In the genomic region with DNA sequence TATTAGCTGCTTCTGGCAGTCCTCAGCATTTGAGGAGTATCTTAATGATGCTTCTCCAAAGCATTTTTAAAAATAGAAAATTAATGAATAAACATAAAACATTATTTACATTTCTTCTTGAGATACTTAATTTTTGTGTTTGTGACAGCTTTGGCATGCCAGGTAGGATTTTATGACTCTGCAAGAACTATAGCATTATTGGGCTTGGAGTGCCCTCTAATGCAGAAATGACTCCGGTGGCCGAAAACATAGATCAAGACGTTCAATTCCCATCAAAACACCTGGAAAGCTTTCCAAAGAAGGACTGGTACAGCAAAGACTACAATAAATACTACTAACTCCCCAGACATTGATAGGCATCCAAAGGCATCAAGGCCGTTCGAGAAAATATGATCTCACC, we compare ENCODE assay signal across 30 cellular contexts.
DNase-seq lines count a peak whose midpoint lies in the region; FAIRE-seq and TF ChIP-seq lines count a peak whose summit lies in the region.
"Had no signal": no experiment of that assay in that cellular context is flagged by ENCODE, and none has a peak within 500 bp of the region (broad histone marks: within the 10 kb centered on the region; RNA-seq: fewer than 3 reads in every experiment).

No MANE protein-coding gene starts in this region.

- no peaks in the 10 kb centered on the region for H3K79me1 ChIP-seq in H1 (ENCODE audit: low read depth, low read length)

- no peak overlapping the region for H2BK5ac ChIP-seq in H1 (ENCODE audit: low read depth, low read length)

- no peak overlapping the region for H2BK12ac ChIP-seq in H1 (ENCODE audit: low read depth, low read length)

- H3K4me3 Mint-ChIP-seq in endothelial cell (ENCODE audit: unreplicated experiment) = no peak overlapping the region
- H3K4me3 Mint-ChIP-seq: activated T-helper 17 cell treated with anti-CD3 and anti-CD28 coated beads, Interleukin-2, amount 50 U/mL, for 72 hours; effector memory CD8-positive, alpha-beta T cell; HFFc6; stimulated activated naive CD8-positive, alpha-beta T cell treated with anti-CD3 and anti-CD28 coated beads, Interleukin-15, Interleukin-2, amounts not matched to agents 100 ng/mL and 50 ng/mL, for 24 hours; T-cell had no signal

- no peaks in the 10 kb centered on the region for H4K20me1 ChIP-seq in H1 (replicated peaks in 1 of 2; ENCODE audit: control insufficient read depth in 1 of 2, insufficient read depth in 2 of 2, low read length in 2 of 2)
- H4K20me1 ChIP-seq: BLaER1 had no signal

- no peaks in the 10 kb centered on the region for H3K23me2 ChIP-seq in H1 (ENCODE audit: low read depth, low read length)

- no peak overlapping the region for H2BK15ac ChIP-seq in H1 (ENCODE audit: low read length)

- H3K79me2 ChIP-seq in H1 (ENCODE audit: control insufficient read depth in 1 of 2, insufficient read depth in 2 of 2, low read length in 2 of 2) = no peaks in the 10 kb centered on the region

- no peaks in the 10 kb centered on the region for H3K27me3 ChIP-seq in H1 (replicated peaks in 1 of 4; ENCODE audit: control insufficient read depth in 3 of 4, extremely low read depth in 1 of 4, insufficient read depth in 3 of 4, low read length in 3 of 4)
- H3K27me3 ChIP-seq in transverse colon = no peaks in the 10 kb centered on the region
- H3K27me3 ChIP-seq: BLaER1, esophagus muscularis mucosa, gastroesophageal sphincter, left lung had no signal

- no peak overlapping the region for H4K5ac ChIP-seq in H1 (ENCODE audit: insufficient read length, low read depth, low read length)

- H3K18ac ChIP-seq in H1 (ENCODE audit: extremely low read depth, low read length) = no peak overlapping the region

- H3K4ac ChIP-seq in H1 (replicated peaks; ENCODE audit: insufficient read length, low read depth, low read length) = no peak overlapping the region

- POLR2A ChIA-PET in H1 (lab: Charles Lee; ENCODE audit: partially characterized antibody) = no interaction called here

- no peak overlapping the region for H3K56ac ChIP-seq in H1 (replicated peaks; ENCODE audit: insufficient read length, low read depth, low read length)

- H3K27me3 Mint-ChIP-seq in endothelial cell (ENCODE audit: unreplicated experiment) = no peaks in the 10 kb centered on the region
- H3K27me3 Mint-ChIP-seq: activated T-helper 17 cell treated with anti-CD3 and anti-CD28 coated beads, Interleukin-2, amount 50 U/mL, for 72 hours; effector memory CD8-positive, alpha-beta T cell; stimulated activated naive CD8-positive, alpha-beta T cell treated with anti-CD3 and anti-CD28 coated beads, Interleukin-15, Interleukin-2, amounts not matched to agents 100 ng/mL and 50 ng/mL, for 24 hours; T-cell had no signal

- H3K9ac ChIP-seq in H1 (replicated peaks in 1 of 4; ENCODE audit: extremely low read depth in 1 of 4, low read depth in 3 of 4, low read length in 3 of 4) = no peak overlapping the region
- H3K9ac ChIP-seq: BLaER1 had no signal

- no peak overlapping the region for H3K27ac ChIP-seq in H1 (ENCODE audit: low read depth, low read length)
- no peak overlapping the region for H3K27ac ChIP-seq in transverse colon
- H3K27ac ChIP-seq: BLaER1, esophagus muscularis mucosa, gastroesophageal sphincter, left lung had no signal

- in situ Hi-C loops in transverse colon (cut with MboI; ENCODE audit: low pct_ligation_motif_present in 1 of 4, low pct_unique_long_range_greater_than_20kb in 1 of 4, low sequenced_read_pairs in 3 of 4) = loop anchor here in 1 of 4 donors (25.0 kb wide), 1 partner anchor 209 kb away; no protein-coding TSS in a partner anchor

- no peak overlapping the region for H2AK5ac ChIP-seq in H1 (ENCODE audit: low read depth, low read length)

- WGBS in H1 (ENCODE audit: extremely low coverage in 1 of 2, insufficient coverage in 1 of 2, insufficient read length in 1 of 2, insufficient replicate concordance in 2 of 2, low coverage in 1 of 2, low lambda C conversion rate in 2 of 2, missing lambda C conversion rate in 1 of 2), 2 experiments = 86% methylated on average over 5 of the region's 5 CpGs; no CpG with 5 or more reads in 1 of the 2 experiments
- 51% methylated on average over 5 of the region's 5 CpGs; no CpG with 5 or more reads in 1 of the 2 donors for WGBS in transverse colon (ENCODE audit: low coverage in 1 of 2), 2 donors

- peak; percentile 73 to 83 for TF ChIP-seq RAD21 in H1 (IDR thresholded peaks at IDR 0.05 in 1 of 2, conservative IDR thresholded peaks at IDR 0.05 in 1 of 2; ENCODE audit: low read depth in 2 of 2, low read length in 2 of 2)

- no peak overlapping the region for H3K4me2 ChIP-seq in H1 (ENCODE audit: insufficient read depth in 1 of 2, low read depth in 2 of 2, low read length in 2 of 2)
- H3K4me2 ChIP-seq: BLaER1 had no signal

- DNase-seq in NCI-H82 (lab: John Stamatoyannopoulos, UW) (peak; percentile 9), NCI-H82 treated with DMSO at 0.1 percent for 48 hours (lab: John Stamatoyannopoulos, UW; ENCODE audit: unreplicated experiment) (no peak), H1 (ENCODE audit: low read depth in 1 of 2, low spot score in 2 of 2) (no peak), transverse colon (no peak), HuH-7 (ENCODE audit: low spot score) (no peak), endothelial cell (ENCODE audit: low spot score) (no peak), AG08395 (ENCODE audit: low spot score) (no peak)
- DNase-seq: ACHN; activated CD4-positive, alpha-beta T cell treated with anti-CD3 and anti-CD28 coated beads, Interleukin-2, amount 50 U/mL, for 48 hours; activated CD8-positive, alpha-beta memory T cell treated with anti-CD3 and anti-CD28 coated beads, Interleukin-2, amount 50 U/mL, for 4 hours; activated naive CD4-positive, alpha-beta T cell treated with anti-CD3 and anti-CD28 coated beads, Interleukin-2, amount 50 U/mL, for 16 hours; amniotic stem cell; Caco-2; cortex of kidney; effector memory CD8-positive, alpha-beta T cell; HFFc6; hippocampal formation; left lung; NCI-H1694; NCI-H2171 treated with DMSO at 0.1 percent for 48 hours; NCI-H510A treated with DMSO at 0.1 percent for 48 hours; nucleus accumbens; T-cell had no signal

- H3K4me3 ChIP-seq in H1 (ENCODE audit: extremely low read depth in 1 of 4, insufficient read depth in 2 of 4, low read depth in 3 of 4, low read length in 4 of 4) = no peak overlapping the region
- no peak overlapping the region for H3K4me3 ChIP-seq in transverse colon
- H3K4me3 ChIP-seq: BLaER1, esophagus muscularis mucosa, gastroesophageal sphincter, left lung had no signal

- TF ChIP-seq EP300 in H1 (IDR thresholded peaks at IDR 0.05; ENCODE audit: borderline replicate concordance in 1 of 2, low read depth in 2 of 2, low read length in 2 of 2) (no peak), transverse colon (IDR thresholded peaks at IDR 0.05; ENCODE audit: low read depth) (no peak)

- TF ChIP-seq CTCF in LNCAP (IDR thresholded peaks at IDR 0.05) (peak; percentile 58), H1 (IDR thresholded peaks at IDR 0.05; ENCODE audit: control extremely low read depth in 1 of 3, insufficient read depth in 1 of 3, low read depth in 1 of 3, low read length in 3 of 3) (peak in 2 of 3 experiments; percentile 31 to 48; a peak in 2 of 4 replicates), transverse colon (IDR thresholded peaks at IDR 0.05) (peak in 4 of 5 experiments; percentile 10 to 28 (median 18)), endothelial cell (IDR thresholded peaks at IDR 0.05; ENCODE audit: unreplicated experiment) (no peak)

- no peak overlapping the region for H2AFZ ChIP-seq in H1 (ENCODE audit: low read length)

- FAIRE-seq in H1 (lab: Jason Lieb, UNC) = no peak
- FAIRE-seq: RCC 7860 had no signal

- H2BK20ac ChIP-seq in H1 (ENCODE audit: low read length) = no peak overlapping the region

- no peaks in the 10 kb centered on the region for H3K9me3 ChIP-seq in H1 (ENCODE audit: insufficient read depth in 2 of 2, low read depth in 1 of 2, low read length in 1 of 2)
- H3K9me3 ChIP-seq in transverse colon = no peaks in the 10 kb centered on the region
- H3K9me3 ChIP-seq: BLaER1, Caco-2, esophagus muscularis mucosa, gastroesophageal sphincter had no signal

- no peak overlapping the region for H4K91ac ChIP-seq in H1 (replicated peaks; ENCODE audit: insufficient read length, low read length)

- H3K4me1 ChIP-seq in H1 (replicated peaks in 1 of 4; ENCODE audit: control insufficient read depth in 3 of 4, insufficient read depth in 4 of 4, low read length in 3 of 4) = no peaks in the 10 kb centered on the region
- no peaks in the 10 kb centered on the region for H3K4me1 ChIP-seq in transverse colon
- H3K4me1 ChIP-seq: BLaER1, Caco-2, esophagus muscularis mucosa, gastroesophageal sphincter, left lung had no signal

- CTCF ChIA-PET in H1 (lab: Charles Lee; ENCODE audit: partially characterized antibody) = interaction anchor here (0.6 to 1.3 kb wide), 3 partner anchors 95 to 660 kb away, joined by 3 to 7 read pairs (median 3); no protein-coding TSS in a partner anchor

- no peak overlapping the region for H3K23ac ChIP-seq in H1 (ENCODE audit: insufficient read length)

- H3K36me3 Mint-ChIP-seq in endothelial cell (ENCODE audit: low read depth, unreplicated experiment) = no peaks in the 10 kb centered on the region
- H3K36me3 Mint-ChIP-seq: T-cell had no signal

- intact Hi-C loops in transverse colon (cut with DNase I; ENCODE audit: low total_unique reads) = no loop called here

- no peak overlapping the region for H2BK120ac ChIP-seq in H1 (replicated peaks; ENCODE audit: low read depth, low read length)

- TF ChIP-seq POLR2A in H1 (IDR thresholded peaks at IDR 0.05; ENCODE audit: control extremely low read depth in 1 of 2, low read depth in 2 of 2, low read length in 2 of 2) = no peak
- no peak for TF ChIP-seq POLR2A in transverse colon (IDR thresholded peaks at IDR 0.05)

- no peaks in the 10 kb centered on the region for H3K4me1 Mint-ChIP-seq in endothelial cell (ENCODE audit: unreplicated experiment)
- H3K4me1 Mint-ChIP-seq: activated T-helper 17 cell treated with anti-CD3 and anti-CD28 coated beads, Interleukin-2, amount 50 U/mL, for 72 hours; T-cell had no signal

- H4K8ac ChIP-seq in H1 (ENCODE audit: extremely low read depth, insufficient read depth, low read length) = no peak overlapping the region

- no peaks in the 10 kb centered on the region for H3K9me3 Mint-ChIP-seq in endothelial cell (ENCODE audit: unreplicated experiment)

- H3K14ac ChIP-seq in H1 (ENCODE audit: insufficient read length) = no peak overlapping the region

- H3K36me3 ChIP-seq in H1 (ENCODE audit: control insufficient read depth in 2 of 4, insufficient read depth in 4 of 4, low read length in 3 of 4) = no peaks in the 10 kb centered on the region
- no peaks in the 10 kb centered on the region for H3K36me3 ChIP-seq in transverse colon
- H3K36me3 ChIP-seq: BLaER1, esophagus muscularis mucosa, gastroesophageal sphincter, left lung had no signal

- H3K27ac Mint-ChIP-seq in endothelial cell (ENCODE audit: unreplicated experiment) = no peak overlapping the region
- H3K27ac Mint-ChIP-seq: activated T-helper 17 cell treated with anti-CD3 and anti-CD28 coated beads, Interleukin-2, amount 50 U/mL, for 72 hours; effector memory CD8-positive, alpha-beta T cell; HFFc6; stimulated activated naive CD8-positive, alpha-beta T cell treated with anti-CD3 and anti-CD28 coated beads, Interleukin-15, Interleukin-2, amounts not matched to agents 100 ng/mL and 50 ng/mL, for 24 hours; T-cell had no signal

TF ChIP-seq in H1, 55 proteins besides CTCF, POLR2A, EP300 and RAD21 (continues in another document):
- no peak for TF ChIP-seq TBP (IDR thresholded peaks at IDR 0.05; ENCODE audit: low read depth, low read length)
- TF ChIP-seq EZH2 (IDR thresholded peaks at IDR 0.05; ENCODE audit: low read depth, low read length, severe bottlenecking) = no peak
